14 cellular contexts compared by ENCODE assay signal in the genomic region with DNA sequence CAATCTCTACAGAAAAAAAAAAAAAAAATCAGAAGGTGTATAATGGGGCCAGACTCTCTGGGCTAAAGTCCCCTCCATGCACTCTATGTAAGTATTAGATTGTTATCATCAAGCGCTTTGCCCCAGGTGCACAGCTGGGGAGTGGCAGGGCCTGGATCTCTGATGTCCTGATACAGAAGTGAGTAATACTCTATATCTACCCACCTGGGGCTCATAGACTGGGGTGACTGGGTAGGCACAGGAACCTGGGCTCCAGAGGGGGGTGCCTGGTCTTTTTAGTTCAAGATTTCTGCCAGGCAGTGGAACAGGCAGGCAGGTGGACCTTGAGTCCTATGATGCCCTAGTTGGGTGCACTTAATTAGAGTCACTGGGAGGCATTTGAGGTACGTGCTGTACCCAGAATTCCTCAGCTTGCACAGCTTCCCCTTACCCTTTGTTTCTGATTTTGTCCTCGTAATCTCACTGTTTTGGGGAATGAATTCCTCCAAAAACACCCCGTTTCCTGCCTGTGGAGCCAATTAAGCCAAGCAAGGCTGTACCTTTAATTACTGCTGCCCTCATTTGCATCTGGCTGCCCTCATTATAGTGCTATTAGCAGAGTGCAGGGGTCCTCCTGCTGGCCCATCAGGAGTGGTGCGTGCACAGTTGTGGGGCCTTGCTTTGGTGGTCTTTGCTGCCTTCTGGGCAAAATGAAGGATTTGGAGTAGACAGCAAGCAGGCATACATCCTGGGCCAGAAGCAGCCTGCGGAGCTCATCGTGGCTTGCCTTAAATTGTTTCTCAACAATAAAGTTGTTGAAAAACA.
A peak's percentile ranks its signal among the peaks of the same experiment; 100 is the strongest.
DNase-seq lines count a peak whose midpoint lies in the region; ATAC-seq and TF ChIP-seq lines count a peak whose summit lies in the region.
"Had no signal": no experiment of that assay in that cellular context is flagged by ENCODE, and none has a peak within 500 bp of the region (broad histone marks: within the 10 kb centered on the region; RNA-seq: fewer than 3 reads in every experiment).

No MANE protein-coding gene starts in this region.

- H2BK15ac ChIP-seq in mesenchymal stem cell (ENCODE audit: low read depth, poor library complexity, severe bottlenecking) = no peak overlapping the region

- H2BK120ac ChIP-seq in mesenchymal stem cell (ENCODE audit: low read depth, low read length) = no peak overlapping the region

- H4K91ac ChIP-seq in mesenchymal stem cell (ENCODE audit: low read length) = no peak overlapping the region

- no peak for ATAC-seq in GM19467 (IDR thresholded peaks at IDR 0.05; ENCODE audit: unreplicated experiment)

- no peak overlapping the region for H3K9ac ChIP-seq in mesenchymal stem cell (ENCODE audit: low read length)

- H3K9me3 ChIP-seq in WERI-Rb-1 (ENCODE audit: severe bottlenecking) (no peaks in the 10 kb centered on the region), mesenchymal stem cell (ENCODE audit: control insufficient read depth, low read length) (no peaks in the 10 kb centered on the region)
- H3K9me3 ChIP-seq: thoracic aorta had no signal

- WGBS in mesenchymal stem cell = 63% methylated on average over 5 of the region's 7 CpGs

- no peak overlapping the region for H3K27ac ChIP-seq in WERI-Rb-1
- H3K27ac ChIP-seq in mesenchymal stem cell (ENCODE audit: low read length, poor library complexity, severe bottlenecking) = no peak overlapping the region
- H3K27ac ChIP-seq: breast epithelium, thoracic aorta, VCaP had no signal

- H3K27me3 ChIP-seq in WERI-Rb-1 (ENCODE audit: insufficient read depth, low read depth, severe bottlenecking) = no peaks in the 10 kb centered on the region
- no peaks in the 10 kb centered on the region for H3K27me3 ChIP-seq in mesenchymal stem cell (ENCODE audit: control insufficient read depth in 1 of 2, insufficient read depth in 1 of 2, low read length in 2 of 2)
- H3K27me3 ChIP-seq: breast epithelium had no signal

- no peak overlapping the region for H3K4ac ChIP-seq in mesenchymal stem cell (ENCODE audit: low read depth in 1 of 2, low read length in 2 of 2)

- H3K4me1 ChIP-seq in mesenchymal stem cell (ENCODE audit: control insufficient read depth, insufficient read depth, low read depth, low read length) = peaks cover 5% of the 10 kb centered on the region
- H3K4me1 ChIP-seq: breast epithelium had no signal

- no peak overlapping the region for H2BK5ac ChIP-seq in mesenchymal stem cell (ENCODE audit: low read depth, low read length, poor library complexity, severe bottlenecking)

- H3K23ac ChIP-seq in mesenchymal stem cell (ENCODE audit: low read length in 2 of 2) = no peak overlapping the region

- H3K36me3 ChIP-seq in WERI-Rb-1 (no peaks in the 10 kb centered on the region), mesenchymal stem cell (ENCODE audit: control insufficient read depth in 1 of 2, insufficient read depth in 2 of 2, low read depth in 1 of 2, low read length in 2 of 2) (peaks cover 0 to 35% of the 10 kb centered on the region in 2 experiments)
- H3K36me3 ChIP-seq: breast epithelium, thoracic aorta had no signal

- DNase-seq in AG09319 (ENCODE audit: extremely low read depth, low read depth) = no peak
- peak; percentile 19 for DNase-seq in WERI-Rb-1
- DNase-seq in iPS-NIHi11 (ENCODE audit: low spot score) = peak; percentile 51
- no peak for DNase-seq in medulla oblongata (ENCODE audit: extremely low spot score)
- no peak for DNase-seq in mesenchymal stem cell
- no peak for DNase-seq in KG1 (lab: John Stamatoyannopoulos, UW)
- DNase-seq: activated T-cell treated with anti-CD3 and anti-CD28 coated beads, Interleukin-2, amount 50 U/mL, for 1 hour; NCI-H1417 treated with DMSO at 0.1 percent for 48 hours had no signal

- H4K8ac ChIP-seq in mesenchymal stem cell (ENCODE audit: low read length) = no peak overlapping the region

- H3K4me3 ChIP-seq in GM12875 (ENCODE audit: low read depth, low read length) (no peak overlapping the region), WERI-Rb-1 (ENCODE audit: low read depth, low read length) (no peak overlapping the region), mesenchymal stem cell (ENCODE audit: insufficient read depth in 1 of 2, low read depth in 1 of 2, low read length in 2 of 2) (no peak overlapping the region)
- H3K4me3 ChIP-seq: breast epithelium, lung, thoracic aorta had no signal

- H2AFZ ChIP-seq in mesenchymal stem cell (ENCODE audit: low read depth, low read length) = no peak overlapping the region

- H3K14ac ChIP-seq in mesenchymal stem cell (ENCODE audit: low read length in 2 of 2) = no peak overlapping the region

- H3K4me2 ChIP-seq in mesenchymal stem cell (ENCODE audit: low read length, poor library complexity, severe bottlenecking) = no peak overlapping the region

- no peak overlapping the region for H2BK12ac ChIP-seq in mesenchymal stem cell (ENCODE audit: low read length in 2 of 2)

- H3K18ac ChIP-seq in mesenchymal stem cell (ENCODE audit: low read depth in 1 of 2, low read length in 2 of 2) = no peak overlapping the region

- peaks cover 4% of the 10 kb centered on the region for H3K79me1 ChIP-seq in mesenchymal stem cell (replicated peaks; ENCODE audit: low read length, poor library complexity, severe bottlenecking)

- TF ChIP-seq CTCF in AG09319 (IDR thresholded peaks at IDR 0.05; ENCODE audit: low read depth, low read length) (peak; percentile 24), GM12875 (IDR thresholded peaks at IDR 0.05; ENCODE audit: borderline replicate concordance, insufficient read depth, low read depth, low read length) (peak; percentile 8; the same call in 1 of the 2 replicates), WERI-Rb-1 (IDR thresholded peaks at IDR 0.05; ENCODE audit: low read depth, low read length) (peak; percentile 74)

- no peak overlapping the region for H2AK5ac ChIP-seq in mesenchymal stem cell (ENCODE audit: low read length, severe bottlenecking)

Comparison
In these comparisons a context has a peak if more than half of its experiments do, and no peak if none do; other contexts are left out.
1. DNase-seq: peak in WERI-Rb-1 (single experiment) and iPS-NIHi11 (single experiment); none in AG09319 (single experiment), medulla oblongata (single experiment), mesenchymal stem cell (single experiment) and KG1 (single experiment).
2. CTCF ChIP-seq: peak in every context shown above with its lines; median percentile 74 in WERI-Rb-1; 24 in AG09319; 8 in GM12875.